Comparison of ENCODE assay signal across 1 cellular context in the genomic region with DNA sequence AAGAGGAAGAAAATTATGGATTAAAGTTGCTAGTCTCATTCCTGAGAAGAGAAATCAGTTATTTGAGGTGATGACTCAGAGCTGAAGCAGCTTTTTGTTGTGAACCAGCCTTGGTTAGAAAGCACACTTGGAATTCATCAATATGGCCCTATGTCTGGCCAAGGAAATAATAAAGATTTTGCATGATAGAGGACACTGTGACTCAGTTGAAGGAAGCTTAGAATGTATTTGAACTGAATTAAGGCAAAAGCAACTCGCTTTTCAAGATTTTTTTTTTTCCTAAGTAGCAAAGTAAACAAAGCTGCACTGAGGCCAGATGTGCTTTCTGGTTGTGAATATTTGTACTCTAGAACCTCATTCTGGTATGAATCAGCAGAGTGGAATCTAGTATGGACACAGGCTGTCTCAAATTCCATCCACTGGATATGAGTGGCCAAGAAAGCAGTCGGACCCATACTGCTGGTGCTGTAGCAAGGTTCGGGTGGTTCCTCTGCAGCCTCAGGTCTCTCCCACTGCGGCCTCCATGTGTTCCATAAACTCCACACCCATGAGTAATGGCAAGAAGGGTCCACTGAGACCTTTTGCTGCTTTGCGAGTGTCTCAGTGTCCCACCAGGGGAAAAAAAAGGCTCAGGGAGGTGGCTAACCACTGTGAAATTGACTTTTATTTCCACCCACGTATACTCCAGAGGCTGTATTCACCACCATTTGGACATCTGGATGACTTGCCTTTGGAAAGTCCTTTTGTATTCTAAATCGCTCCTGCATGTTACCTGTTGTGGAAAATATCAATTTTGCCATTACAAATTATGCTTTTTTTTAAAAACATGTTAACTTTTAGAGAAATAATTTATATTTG.
TF ChIP-seq lines count a peak whose summit lies in the region.

No MANE protein-coding gene starts in this region.

TF ChIP-seq in HepG2, 621 proteins besides CTCF, POLR2A, EP300 and RAD21 (continued from another document and continues in another):
- TF ChIP-seq, protein P1, sequence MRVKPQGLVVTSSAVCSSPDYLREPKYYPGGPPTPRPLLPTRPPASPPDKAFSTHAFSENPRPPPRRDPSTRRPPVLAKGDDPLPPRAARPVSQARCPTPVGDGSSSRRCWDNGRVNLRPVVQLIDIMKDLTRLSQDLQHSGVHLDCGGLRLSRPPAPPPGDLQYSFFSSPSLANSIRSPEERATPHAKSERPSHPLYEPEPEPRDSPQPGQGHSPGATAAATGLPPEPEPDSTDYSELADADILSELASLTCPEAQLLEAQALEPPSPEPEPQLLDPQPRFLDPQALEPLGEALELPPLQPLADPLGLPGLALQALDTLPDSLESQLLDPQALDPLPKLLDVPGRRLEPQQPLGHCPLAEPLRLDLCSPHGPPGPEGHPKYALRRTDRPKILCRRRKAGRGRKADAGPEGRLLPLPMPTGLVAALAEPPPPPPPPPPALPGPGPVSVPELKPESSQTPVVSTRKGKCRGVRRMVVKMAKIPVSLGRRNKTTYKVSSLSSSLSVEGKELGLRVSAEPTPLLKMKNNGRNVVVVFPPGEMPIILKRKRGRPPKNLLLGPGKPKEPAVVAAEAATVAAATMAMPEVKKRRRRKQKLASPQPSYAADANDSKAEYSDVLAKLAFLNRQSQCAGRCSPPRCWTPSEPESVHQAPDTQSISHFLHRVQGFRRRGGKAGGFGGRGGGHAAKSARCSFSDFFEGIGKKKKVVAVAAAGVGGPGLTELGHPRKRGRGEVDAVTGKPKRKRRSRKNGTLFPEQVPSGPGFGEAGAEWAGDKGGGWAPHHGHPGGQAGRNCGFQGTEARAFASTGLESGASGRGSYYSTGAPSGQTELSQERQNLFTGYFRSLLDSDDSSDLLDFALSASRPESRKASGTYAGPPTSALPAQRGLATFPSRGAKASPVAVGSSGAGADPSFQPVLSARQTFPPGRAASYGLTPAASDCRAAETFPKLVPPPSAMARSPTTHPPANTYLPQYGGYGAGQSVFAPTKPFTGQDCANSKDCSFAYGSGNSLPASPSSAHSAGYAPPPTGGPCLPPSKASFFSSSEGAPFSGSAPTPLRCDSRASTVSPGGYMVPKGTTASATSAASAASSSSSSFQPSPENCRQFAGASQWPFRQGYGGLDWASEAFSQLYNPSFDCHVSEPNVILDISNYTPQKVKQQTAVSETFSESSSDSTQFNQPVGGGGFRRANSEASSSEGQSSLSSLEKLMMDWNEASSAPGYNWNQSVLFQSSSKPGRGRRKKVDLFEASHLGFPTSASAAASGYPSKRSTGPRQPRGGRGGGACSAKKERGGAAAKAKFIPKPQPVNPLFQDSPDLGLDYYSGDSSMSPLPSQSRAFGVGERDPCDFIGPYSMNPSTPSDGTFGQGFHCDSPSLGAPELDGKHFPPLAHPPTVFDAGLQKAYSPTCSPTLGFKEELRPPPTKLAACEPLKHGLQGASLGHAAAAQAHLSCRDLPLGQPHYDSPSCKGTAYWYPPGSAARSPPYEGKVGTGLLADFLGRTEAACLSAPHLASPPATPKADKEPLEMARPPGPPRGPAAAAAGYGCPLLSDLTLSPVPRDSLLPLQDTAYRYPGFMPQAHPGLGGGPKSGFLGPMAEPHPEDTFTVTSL (CRISPR knock-in tag; IDR thresholded peaks at IDR 0.05; ENCODE audit: borderline replicate concordance) = peak; percentile 54; the same call in 1 of the 2 replicates
- TF ChIP-seq ZNF20 (CRISPR knock-in tag; IDR thresholded peaks at IDR 0.05) (no peak), ZNF253 (CRISPR knock-in tag; IDR thresholded peaks at IDR 0.05; ENCODE audit: borderline replicate concordance) (no peak), ZNF549 (CRISPR knock-in tag; IDR thresholded peaks at IDR 0.05) (no peak), PPARG (CRISPR knock-in tag; conservative IDR thresholded peaks at IDR 0.05) (0 out of 2 replicates have a peak, but pooled peaks have one; percentile 17), FOXJ3 (CRISPR knock-in tag; IDR thresholded peaks at IDR 0.05; ENCODE audit: borderline replicate concordance) (peak; percentile 57; the same call in 1 of the 2 replicates), ZNF781 (CRISPR knock-in tag; IDR thresholded peaks at IDR 0.05; ENCODE audit: borderline replicate concordance, not compliant biosample characterization) (no peak), TBX3 (IDR thresholded peaks at IDR 0.05; ENCODE audit: borderline replicate concordance) (no peak), DNMT3B (CRISPR knock-in tag; conservative IDR thresholded peaks at IDR 0.05) (no peak), ZNF329 (CRISPR knock-in tag; IDR thresholded peaks at IDR 0.05; ENCODE audit: low read depth) (no peak), MXI1 (IDR thresholded peaks at IDR 0.05; ENCODE audit: borderline replicate concordance, low read depth, low read length) (no peak)
- TF ChIP-seq, protein P2, sequence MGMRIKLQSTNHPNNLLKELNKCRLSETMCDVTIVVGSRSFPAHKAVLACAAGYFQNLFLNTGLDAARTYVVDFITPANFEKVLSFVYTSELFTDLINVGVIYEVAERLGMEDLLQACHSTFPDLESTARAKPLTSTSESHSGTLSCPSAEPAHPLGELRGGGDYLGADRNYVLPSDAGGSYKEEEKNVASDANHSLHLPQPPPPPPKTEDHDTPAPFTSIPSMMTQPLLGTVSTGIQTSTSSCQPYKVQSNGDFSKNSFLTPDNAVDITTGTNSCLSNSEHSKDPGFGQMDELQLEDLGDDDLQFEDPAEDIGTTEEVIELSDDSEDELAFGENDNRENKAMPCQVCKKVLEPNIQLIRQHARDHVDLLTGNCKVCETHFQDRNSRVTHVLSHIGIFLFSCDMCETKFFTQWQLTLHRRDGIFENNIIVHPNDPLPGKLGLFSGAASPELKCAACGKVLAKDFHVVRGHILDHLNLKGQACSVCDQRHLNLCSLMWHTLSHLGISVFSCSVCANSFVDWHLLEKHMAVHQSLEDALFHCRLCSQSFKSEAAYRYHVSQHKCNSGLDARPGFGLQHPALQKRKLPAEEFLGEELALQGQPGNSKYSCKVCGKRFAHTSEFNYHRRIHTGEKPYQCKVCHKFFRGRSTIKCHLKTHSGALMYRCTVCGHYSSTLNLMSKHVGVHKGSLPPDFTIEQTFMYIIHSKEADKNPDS (CRISPR knock-in tag; IDR thresholded peaks at IDR 0.05) = no peak
- TF ChIP-seq, protein P3, sequence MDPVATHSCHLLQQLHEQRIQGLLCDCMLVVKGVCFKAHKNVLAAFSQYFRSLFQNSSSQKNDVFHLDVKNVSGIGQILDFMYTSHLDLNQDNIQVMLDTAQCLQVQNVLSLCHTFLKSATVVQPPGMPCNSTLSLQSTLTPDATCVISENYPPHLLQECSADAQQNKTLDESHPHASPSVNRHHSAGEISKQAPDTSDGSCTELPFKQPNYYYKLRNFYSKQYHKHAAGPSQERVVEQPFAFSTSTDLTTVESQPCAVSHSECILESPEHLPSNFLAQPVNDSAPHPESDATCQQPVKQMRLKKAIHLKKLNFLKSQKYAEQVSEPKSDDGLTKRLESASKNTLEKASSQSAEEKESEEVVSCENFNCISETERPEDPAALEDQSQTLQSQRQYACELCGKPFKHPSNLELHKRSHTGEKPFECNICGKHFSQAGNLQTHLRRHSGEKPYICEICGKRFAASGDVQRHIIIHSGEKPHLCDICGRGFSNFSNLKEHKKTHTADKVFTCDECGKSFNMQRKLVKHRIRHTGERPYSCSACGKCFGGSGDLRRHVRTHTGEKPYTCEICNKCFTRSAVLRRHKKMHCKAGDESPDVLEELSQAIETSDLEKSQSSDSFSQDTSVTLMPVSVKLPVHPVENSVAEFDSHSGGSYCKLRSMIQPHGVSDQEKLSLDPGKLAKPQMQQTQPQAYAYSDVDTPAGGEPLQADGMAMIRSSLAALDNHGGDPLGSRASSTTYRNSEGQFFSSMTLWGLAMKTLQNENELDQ (CRISPR knock-in tag; IDR thresholded peaks at IDR 0.05; ENCODE audit: borderline replicate concordance) = no peak
- TF ChIP-seq, protein P4, sequence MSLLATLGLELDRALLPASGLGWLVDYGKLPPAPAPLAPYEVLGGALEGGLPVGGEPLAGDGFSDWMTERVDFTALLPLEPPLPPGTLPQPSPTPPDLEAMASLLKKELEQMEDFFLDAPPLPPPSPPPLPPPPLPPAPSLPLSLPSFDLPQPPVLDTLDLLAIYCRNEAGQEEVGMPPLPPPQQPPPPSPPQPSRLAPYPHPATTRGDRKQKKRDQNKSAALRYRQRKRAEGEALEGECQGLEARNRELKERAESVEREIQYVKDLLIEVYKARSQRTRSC (CRISPR knock-in tag; IDR thresholded peaks at IDR 0.05; ENCODE audit: low read depth) = no peak
- TF ChIP-seq, protein P5, sequence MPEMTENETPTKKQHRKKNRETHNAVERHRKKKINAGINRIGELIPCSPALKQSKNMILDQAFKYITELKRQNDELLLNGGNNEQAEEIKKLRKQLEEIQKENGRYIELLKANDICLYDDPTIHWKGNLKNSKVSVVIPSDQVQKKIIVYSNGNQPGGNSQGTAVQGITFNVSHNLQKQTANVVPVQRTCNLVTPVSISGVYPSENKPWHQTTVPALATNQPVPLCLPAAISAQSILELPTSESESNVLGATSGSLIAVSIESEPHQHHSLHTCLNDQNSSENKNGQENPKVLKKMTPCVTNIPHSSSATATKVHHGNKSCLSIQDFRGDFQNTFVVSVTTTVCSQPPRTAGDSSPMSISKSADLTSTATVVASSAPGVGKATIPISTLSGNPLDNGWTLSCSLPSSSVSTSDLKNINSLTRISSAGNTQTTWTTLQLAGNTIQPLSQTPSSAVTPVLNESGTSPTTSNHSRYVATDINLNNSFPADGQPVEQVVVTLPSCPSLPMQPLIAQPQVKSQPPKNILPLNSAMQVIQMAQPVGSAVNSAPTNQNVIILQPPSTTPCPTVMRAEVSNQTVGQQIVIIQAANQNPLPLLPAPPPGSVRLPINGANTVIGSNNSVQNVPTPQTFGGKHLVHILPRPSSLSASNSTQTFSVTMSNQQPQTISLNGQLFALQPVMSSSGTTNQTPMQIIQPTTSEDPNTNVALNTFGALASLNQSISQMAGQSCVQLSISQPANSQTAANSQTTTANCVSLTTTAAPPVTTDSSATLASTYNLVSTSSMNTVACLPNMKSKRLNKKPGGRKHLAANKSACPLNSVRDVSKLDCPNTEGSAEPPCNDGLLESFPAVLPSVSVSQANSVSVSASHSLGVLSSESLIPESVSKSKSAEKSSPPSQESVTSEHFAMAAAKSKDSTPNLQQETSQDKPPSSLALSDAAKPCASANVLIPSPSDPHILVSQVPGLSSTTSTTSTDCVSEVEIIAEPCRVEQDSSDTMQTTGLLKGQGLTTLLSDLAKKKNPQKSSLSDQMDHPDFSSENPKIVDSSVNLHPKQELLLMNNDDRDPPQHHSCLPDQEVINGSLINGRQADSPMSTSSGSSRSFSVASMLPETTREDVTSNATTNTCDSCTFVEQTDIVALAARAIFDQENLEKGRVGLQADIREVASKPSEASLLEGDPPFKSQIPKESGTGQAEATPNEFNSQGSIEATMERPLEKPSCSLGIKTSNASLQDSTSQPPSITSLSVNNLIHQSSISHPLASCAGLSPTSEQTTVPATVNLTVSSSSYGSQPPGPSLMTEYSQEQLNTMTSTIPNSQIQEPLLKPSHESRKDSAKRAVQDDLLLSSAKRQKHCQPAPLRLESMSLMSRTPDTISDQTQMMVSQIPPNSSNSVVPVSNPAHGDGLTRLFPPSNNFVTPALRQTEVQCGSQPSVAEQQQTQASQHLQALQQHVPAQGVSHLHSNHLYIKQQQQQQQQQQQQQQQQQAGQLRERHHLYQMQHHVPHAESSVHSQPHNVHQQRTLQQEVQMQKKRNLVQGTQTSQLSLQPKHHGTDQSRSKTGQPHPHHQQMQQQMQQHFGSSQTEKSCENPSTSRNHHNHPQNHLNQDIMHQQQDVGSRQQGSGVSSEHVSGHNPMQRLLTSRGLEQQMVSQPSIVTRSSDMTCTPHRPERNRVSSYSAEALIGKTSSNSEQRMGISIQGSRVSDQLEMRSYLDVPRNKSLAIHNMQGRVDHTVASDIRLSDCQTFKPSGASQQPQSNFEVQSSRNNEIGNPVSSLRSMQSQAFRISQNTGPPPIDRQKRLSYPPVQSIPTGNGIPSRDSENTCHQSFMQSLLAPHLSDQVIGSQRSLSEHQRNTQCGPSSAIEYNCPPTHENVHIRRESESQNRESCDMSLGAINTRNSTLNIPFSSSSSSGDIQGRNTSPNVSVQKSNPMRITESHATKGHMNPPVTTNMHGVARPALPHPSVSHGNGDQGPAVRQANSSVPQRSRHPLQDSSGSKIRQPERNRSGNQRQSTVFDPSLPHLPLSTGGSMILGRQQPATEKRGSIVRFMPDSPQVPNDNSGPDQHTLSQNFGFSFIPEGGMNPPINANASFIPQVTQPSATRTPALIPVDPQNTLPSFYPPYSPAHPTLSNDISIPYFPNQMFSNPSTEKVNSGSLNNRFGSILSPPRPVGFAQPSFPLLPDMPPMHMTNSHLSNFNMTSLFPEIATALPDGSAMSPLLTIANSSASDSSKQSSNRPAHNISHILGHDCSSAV (CRISPR knock-in tag; IDR thresholded peaks at IDR 0.05; ENCODE audit: borderline replicate concordance) = no peak
- TF ChIP-seq, protein P6, sequence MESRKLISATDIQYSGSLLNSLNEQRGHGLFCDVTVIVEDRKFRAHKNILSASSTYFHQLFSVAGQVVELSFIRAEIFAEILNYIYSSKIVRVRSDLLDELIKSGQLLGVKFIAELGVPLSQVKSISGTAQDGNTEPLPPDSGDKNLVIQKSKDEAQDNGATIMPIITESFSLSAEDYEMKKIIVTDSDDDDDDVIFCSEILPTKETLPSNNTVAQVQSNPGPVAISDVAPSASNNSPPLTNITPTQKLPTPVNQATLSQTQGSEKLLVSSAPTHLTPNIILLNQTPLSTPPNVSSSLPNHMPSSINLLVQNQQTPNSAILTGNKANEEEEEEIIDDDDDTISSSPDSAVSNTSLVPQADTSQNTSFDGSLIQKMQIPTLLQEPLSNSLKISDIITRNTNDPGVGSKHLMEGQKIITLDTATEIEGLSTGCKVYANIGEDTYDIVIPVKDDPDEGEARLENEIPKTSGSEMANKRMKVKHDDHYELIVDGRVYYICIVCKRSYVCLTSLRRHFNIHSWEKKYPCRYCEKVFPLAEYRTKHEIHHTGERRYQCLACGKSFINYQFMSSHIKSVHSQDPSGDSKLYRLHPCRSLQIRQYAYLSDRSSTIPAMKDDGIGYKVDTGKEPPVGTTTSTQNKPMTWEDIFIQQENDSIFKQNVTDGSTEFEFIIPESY (CRISPR knock-in tag; IDR thresholded peaks at IDR 0.05) = no peak
- TF ChIP-seq, protein P7, sequence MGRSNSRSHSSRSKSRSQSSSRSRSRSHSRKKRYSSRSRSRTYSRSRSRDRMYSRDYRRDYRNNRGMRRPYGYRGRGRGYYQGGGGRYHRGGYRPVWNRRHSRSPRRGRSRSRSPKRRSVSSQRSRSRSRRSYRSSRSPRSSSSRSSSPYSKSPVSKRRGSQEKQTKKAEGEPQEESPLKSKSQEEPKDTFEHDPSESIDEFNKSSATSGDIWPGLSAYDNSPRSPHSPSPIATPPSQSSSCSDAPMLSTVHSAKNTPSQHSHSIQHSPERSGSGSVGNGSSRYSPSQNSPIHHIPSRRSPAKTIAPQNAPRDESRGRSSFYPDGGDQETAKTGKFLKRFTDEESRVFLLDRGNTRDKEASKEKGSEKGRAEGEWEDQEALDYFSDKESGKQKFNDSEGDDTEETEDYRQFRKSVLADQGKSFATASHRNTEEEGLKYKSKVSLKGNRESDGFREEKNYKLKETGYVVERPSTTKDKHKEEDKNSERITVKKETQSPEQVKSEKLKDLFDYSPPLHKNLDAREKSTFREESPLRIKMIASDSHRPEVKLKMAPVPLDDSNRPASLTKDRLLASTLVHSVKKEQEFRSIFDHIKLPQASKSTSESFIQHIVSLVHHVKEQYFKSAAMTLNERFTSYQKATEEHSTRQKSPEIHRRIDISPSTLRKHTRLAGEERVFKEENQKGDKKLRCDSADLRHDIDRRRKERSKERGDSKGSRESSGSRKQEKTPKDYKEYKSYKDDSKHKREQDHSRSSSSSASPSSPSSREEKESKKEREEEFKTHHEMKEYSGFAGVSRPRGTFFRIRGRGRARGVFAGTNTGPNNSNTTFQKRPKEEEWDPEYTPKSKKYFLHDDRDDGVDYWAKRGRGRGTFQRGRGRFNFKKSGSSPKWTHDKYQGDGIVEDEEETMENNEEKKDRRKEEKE (IDR thresholded peaks at IDR 0.05) = no peak
- TF ChIP-seq, protein P8, sequence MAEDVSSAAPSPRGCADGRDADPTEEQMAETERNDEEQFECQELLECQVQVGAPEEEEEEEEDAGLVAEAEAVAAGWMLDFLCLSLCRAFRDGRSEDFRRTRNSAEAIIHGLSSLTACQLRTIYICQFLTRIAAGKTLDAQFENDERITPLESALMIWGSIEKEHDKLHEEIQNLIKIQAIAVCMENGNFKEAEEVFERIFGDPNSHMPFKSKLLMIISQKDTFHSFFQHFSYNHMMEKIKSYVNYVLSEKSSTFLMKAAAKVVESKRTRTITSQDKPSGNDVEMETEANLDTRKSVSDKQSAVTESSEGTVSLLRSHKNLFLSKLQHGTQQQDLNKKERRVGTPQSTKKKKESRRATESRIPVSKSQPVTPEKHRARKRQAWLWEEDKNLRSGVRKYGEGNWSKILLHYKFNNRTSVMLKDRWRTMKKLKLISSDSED (CRISPR knock-in tag; IDR thresholded peaks at IDR 0.05) = no peak
